In the genomic region with DNA sequence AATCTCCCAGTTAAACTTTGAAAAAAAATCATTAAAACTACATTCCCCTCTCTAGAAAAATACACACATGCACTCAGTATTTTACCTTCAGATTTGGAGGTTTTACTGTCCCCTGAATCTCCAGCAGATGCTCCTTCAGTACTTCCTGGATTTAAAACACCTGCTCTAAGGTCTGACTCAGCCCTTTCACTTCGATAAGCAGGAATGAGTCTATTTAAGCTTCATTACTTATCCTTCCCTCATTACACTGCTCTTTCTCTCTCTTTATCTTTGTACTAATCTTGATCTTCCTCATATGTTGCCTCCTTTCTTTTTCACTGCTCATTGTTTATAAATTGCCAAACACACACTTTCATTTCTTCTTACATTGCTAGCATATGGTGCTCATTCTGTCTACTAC, we compare ENCODE assay signal across 1 cellular context.
TF ChIP-seq lines count a peak whose summit lies in the region.

No MANE protein-coding gene starts in this region.

TF ChIP-seq in GM12878, 131 proteins besides CTCF, POLR2A, EP300 and RAD21 (continued from another document):
- no peak for TF ChIP-seq CBFB (IDR thresholded peaks at IDR 0.05; ENCODE audit: low read depth)
- TF ChIP-seq SIN3A (IDR thresholded peaks at IDR 0.05; ENCODE audit: low read depth, low read length), result no peak
- TF ChIP-seq, protein P1, sequence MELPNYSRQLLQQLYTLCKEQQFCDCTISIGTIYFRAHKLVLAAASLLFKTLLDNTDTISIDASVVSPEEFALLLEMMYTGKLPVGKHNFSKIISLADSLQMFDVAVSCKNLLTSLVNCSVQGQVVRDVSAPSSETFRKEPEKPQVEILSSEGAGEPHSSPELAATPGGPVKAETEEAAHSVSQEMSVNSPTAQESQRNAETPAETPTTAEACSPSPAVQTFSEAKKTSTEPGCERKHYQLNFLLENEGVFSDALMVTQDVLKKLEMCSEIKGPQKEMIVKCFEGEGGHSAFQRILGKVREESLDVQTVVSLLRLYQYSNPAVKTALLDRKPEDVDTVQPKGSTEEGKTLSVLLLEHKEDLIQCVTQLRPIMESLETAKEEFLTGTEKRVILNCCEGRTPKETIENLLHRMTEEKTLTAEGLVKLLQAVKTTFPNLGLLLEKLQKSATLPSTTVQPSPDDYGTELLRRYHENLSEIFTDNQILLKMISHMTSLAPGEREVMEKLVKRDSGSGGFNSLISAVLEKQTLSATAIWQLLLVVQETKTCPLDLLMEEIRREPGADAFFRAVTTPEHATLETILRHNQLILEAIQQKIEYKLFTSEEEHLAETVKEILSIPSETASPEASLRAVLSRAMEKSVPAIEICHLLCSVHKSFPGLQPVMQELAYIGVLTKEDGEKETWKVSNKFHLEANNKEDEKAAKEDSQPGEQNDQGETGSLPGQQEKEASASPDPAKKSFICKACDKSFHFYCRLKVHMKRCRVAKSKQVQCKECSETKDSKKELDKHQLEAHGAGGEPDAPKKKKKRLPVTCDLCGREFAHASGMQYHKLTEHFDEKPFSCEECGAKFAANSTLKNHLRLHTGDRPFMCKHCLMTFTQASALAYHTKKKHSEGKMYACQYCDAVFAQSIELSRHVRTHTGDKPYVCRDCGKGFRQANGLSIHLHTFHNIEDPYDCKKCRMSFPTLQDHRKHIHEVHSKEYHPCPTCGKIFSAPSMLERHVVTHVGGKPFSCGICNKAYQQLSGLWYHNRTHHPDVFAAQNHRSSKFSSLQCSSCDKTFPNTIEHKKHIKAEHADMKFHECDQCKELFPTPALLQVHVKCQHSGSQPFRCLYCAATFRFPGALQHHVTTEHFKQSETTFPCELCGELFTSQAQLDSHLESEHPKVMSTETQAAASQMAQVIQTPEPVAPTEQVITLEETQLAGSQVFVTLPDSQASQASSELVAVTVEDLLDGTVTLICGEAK (IDR thresholded peaks at IDR 0.05; ENCODE audit: borderline replicate concordance), result no peak
